9 cellular contexts compared by ENCODE assay signal in genomic region chr12:124321040-124321481, GRCh38. TPM values are rescaled to one million over a fixed set of nuclear protein-coding genes. Genes with fewer than 3 reads are reported as not detected.
DNase-seq lines count a peak whose midpoint lies in the region; ATAC-seq and TF ChIP-seq lines count a peak whose summit lies in the region.
"Had no signal": no experiment of that assay in that cellular context is flagged by ENCODE, and none has a peak within 500 bp of the region (broad histone marks: within the 10 kb centered on the region; RNA-seq: fewer than 3 reads in every experiment).

No MANE protein-coding gene starts in this region.

- intact Hi-C loops in activated CD4-positive, alpha-beta T cell treated with anti-CD3 and anti-CD28 coated beads, Interleukin-2, amount 10 ng/mL, durations not matched to agents 24 days and 14 days (cut with micrococcal nuclease) = loop anchor here (1.0 kb wide), 2 partner anchors 159 to 285 kb away; no protein-coding TSS in a partner anchor
- intact Hi-C loops in lower lobe of right lung (cut with DNase I) = no loop called here

- H3K9me3 ChIP-seq in Loucy (ENCODE audit: insufficient read depth, low read depth, low read length) (peaks cover 10% of the 10 kb centered on the region; the same call in 1 of the 2 replicates), lower lobe of right lung (peaks cover 16% of the 10 kb centered on the region)

- H3K4me1 Mint-ChIP-seq in activated CD4-positive, alpha-beta T cell treated with anti-CD3 and anti-CD28 coated beads, Interleukin-2, amount 10 ng/mL, durations not matched to agents 24 days and 14 days = no peaks in the 10 kb centered on the region

- H3K36me3 Mint-ChIP-seq in activated CD4-positive, alpha-beta T cell treated with anti-CD3 and anti-CD28 coated beads, Interleukin-2, amount 10 ng/mL, durations not matched to agents 24 days and 14 days (ENCODE audit: low read depth) = peaks cover 24% of the 10 kb centered on the region

- no peak overlapping the region for H3K4me2 ChIP-seq in Loucy (ENCODE audit: low read depth, low read length, poor library complexity, severe bottlenecking)

- no peaks in the 10 kb centered on the region for H3K9me2 ChIP-seq in Loucy (replicated peaks; ENCODE audit: low read depth, low read length)

- H2AFZ ChIP-seq in Loucy (ENCODE audit: low read length) = no peak overlapping the region

- peak; percentile 93 for TF ChIP-seq CTCF in Loucy (conservative IDR thresholded peaks at IDR 0.05; ENCODE audit: low read length)
- peak; percentile 91 for TF ChIP-seq CTCF in coronary artery (IDR thresholded peaks at IDR 0.05)
- peak; percentile 92 for TF ChIP-seq CTCF in lower lobe of right lung (IDR thresholded peaks at IDR 0.05)

- no peaks in the 10 kb centered on the region for H3K27me3 Mint-ChIP-seq in activated CD4-positive, alpha-beta T cell treated with anti-CD3 and anti-CD28 coated beads, Interleukin-2, amount 10 ng/mL, durations not matched to agents 24 days and 14 days

- H3K4me3 Mint-ChIP-seq in activated CD4-positive, alpha-beta T cell treated with anti-CD3 and anti-CD28 coated beads, Interleukin-2, amount 10 ng/mL, durations not matched to agents 24 days and 14 days = no peak overlapping the region

- H3K9ac ChIP-seq in Loucy (ENCODE audit: low read depth, low read length, poor library complexity, severe bottlenecking) = no peak overlapping the region

- DNase-seq in Caki2 (ENCODE audit: low read depth) (peak; percentile 31), coronary artery (ENCODE audit: low spot score) (no peak), lower lobe of right lung (peak; percentile 76)
- peak; percentile 91 for DNase-seq in activated CD4-positive, alpha-beta T cell treated with anti-CD3 and anti-CD28 coated beads, Interleukin-2, amount 10 ng/mL, durations not matched to agents 24 days and 14 days
- peak; percentile 9 for DNase-seq in stimulated activated CD8-positive, alpha-beta memory T cell treated with anti-CD3 and anti-CD28 coated beads, Interleukin-12 subunit alpha, Interleukin-12 subunit beta, amount 100 ng/mL, for 24 hours (ENCODE audit: extremely low read depth)

- H3K27me3 ChIP-seq in Loucy (ENCODE audit: insufficient read depth, low read length, poor library complexity, severe bottlenecking) = no peaks in the 10 kb centered on the region
- H3K27me3 ChIP-seq in lower lobe of right lung (ENCODE audit: low read depth) = no peaks in the 10 kb centered on the region

- ATAC-seq in GM21390 (IDR thresholded peaks at IDR 0.05; ENCODE audit: unreplicated experiment) = peak; percentile 63
- ATAC-seq in lower lobe of right lung = peak; percentile 83 to 86
- ATAC-seq in GM18520 (IDR thresholded peaks at IDR 0.05; ENCODE audit: unreplicated experiment) = no peak

- no peaks in the 10 kb centered on the region for H3K4me1 ChIP-seq in Loucy (ENCODE audit: insufficient read depth, low read length, poor library complexity, severe bottlenecking)
- no peaks in the 10 kb centered on the region for H3K4me1 ChIP-seq in lower lobe of right lung

- H3K36me3 ChIP-seq in Loucy (ENCODE audit: insufficient read depth, low read length) (peaks cover 11% of the 10 kb centered on the region; the same call in 1 of the 2 replicates), lower lobe of right lung (peaks cover 27% of the 10 kb centered on the region)

- no peak overlapping the region for H3K27ac Mint-ChIP-seq in activated CD4-positive, alpha-beta T cell treated with anti-CD3 and anti-CD28 coated beads, Interleukin-2, amount 10 ng/mL, durations not matched to agents 24 days and 14 days

- H3F3A ChIP-seq in Loucy (ENCODE audit: low read depth) = no peaks in the 10 kb centered on the region

- H3K79me2 ChIP-seq in Loucy (ENCODE audit: insufficient read depth, low read length) = no peaks in the 10 kb centered on the region

- no peak overlapping the region for H3K27ac ChIP-seq in coronary artery
- H3K27ac ChIP-seq in lower lobe of right lung = no peak overlapping the region
- H3K27ac ChIP-seq: SK-N-MC had no signal

- no peaks in the 10 kb centered on the region for H4K20me1 ChIP-seq in Loucy (ENCODE audit: insufficient read depth, low read length, poor library complexity, severe bottlenecking)

- in situ Hi-C loops in Caki2 (cut with HindIII; ENCODE audit: low pct_unique_long_range_greater_than_20kb, low sequenced_read_pairs) = no loop called here

- H3K4me3 ChIP-seq in Loucy (ENCODE audit: low read length, poor library complexity, severe bottlenecking) (no peak overlapping the region), coronary artery (no peak overlapping the region), lower lobe of right lung (no peak overlapping the region)
- H3K4me3 ChIP-seq: SK-N-MC had no signal

- H3K9me3 Mint-ChIP-seq in activated CD4-positive, alpha-beta T cell treated with anti-CD3 and anti-CD28 coated beads, Interleukin-2, amount 10 ng/mL, durations not matched to agents 24 days and 14 days = peaks cover 5% of the 10 kb centered on the region

RNA-seq across cellular contexts. Expression of gene RFLNA, which starts 26.2 kb away (rescaled TPM):
- total RNA-seq in Caki2 (2014; rRNA removed; shearing (Covaris generic); ENCODE audit: low replicate concordance) = 0.07 TPM in 1 of 2 replicates, not detected in the other
- total RNA-seq in activated CD4-positive, alpha-beta T cell treated with anti-CD3 and anti-CD28 coated beads, Interleukin-2, amount 10 ng/mL, durations not matched to agents 24 days and 14 days = not detected in 2 replicates
- total RNA-seq in lower lobe of right lung = 0.50 TPM
